8 cellular contexts compared by ENCODE assay signal in the genomic region with DNA sequence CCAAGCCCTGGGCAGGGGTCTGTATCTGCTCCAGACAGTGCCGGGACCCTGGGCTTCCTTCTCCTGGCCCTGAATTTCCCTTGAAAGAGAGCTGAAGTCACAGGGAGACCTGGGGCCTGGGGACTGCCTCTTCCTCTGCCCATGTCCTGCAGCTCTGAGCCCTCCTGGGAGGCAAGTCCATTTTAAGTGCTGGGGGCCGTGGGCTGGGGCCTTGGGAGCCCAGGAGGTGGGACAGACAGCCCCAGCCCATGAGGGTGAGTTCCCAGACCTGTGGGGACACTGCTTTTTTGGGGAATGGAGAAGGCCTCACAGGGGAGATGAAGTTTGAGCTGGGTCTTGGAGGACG. TPM values are rescaled to one million over a fixed set of nuclear protein-coding genes. Genes with fewer than 3 reads are reported as not detected.
DNase-seq lines count a peak whose midpoint lies in the region; ATAC-seq and TF ChIP-seq lines count a peak whose summit lies in the region.

No MANE protein-coding gene starts in this region.

- H3K27ac ChIP-seq in cardiac muscle cell: peak overlapping the region; percentile 88
- H3K27ac ChIP-seq in caudate nucleus (ENCODE audit: low read depth, low read length): peak overlapping the region; percentile 26
- H3K27ac ChIP-seq in vagina: peak overlapping the region; percentile 76

- H3K36me3 ChIP-seq in cardiac muscle cell (no peaks in the 10 kb centered on the region), vagina (no peaks in the 10 kb centered on the region)

- H3K4me1 ChIP-seq in cardiac muscle cell (ENCODE audit: low read depth): no peaks in the 10 kb centered on the region
- H3K4me1 ChIP-seq in vagina: peaks cover 22% of the 10 kb centered on the region

- intact Hi-C loops in cardiac septum (cut with DNase I) (no loop called here), vagina (cut with DNase I) (no loop called here)

- no peaks in the 10 kb centered on the region for H3K36me3 Mint-ChIP-seq in naive B cell
- no peaks in the 10 kb centered on the region for H3K36me3 Mint-ChIP-seq in glutamatergic neuron (ENCODE audit: unreplicated experiment)

- TF ChIP-seq CTCF in cardiac muscle cell (IDR thresholded peaks at IDR 0.05; ENCODE audit: low read depth, low read length): no peak
- TF ChIP-seq CTCF in vagina (IDR thresholded peaks at IDR 0.05): no peak
- no peak for TF ChIP-seq CTCF in glutamatergic neuron (IDR thresholded peaks at IDR 0.05; ENCODE audit: partially characterized antibody, unreplicated experiment)

- H3K27me3 Mint-ChIP-seq in naive B cell: no peaks in the 10 kb centered on the region
- no peaks in the 10 kb centered on the region for H3K27me3 Mint-ChIP-seq in glutamatergic neuron (ENCODE audit: unreplicated experiment)

- H3K9me3 ChIP-seq in cardiac muscle cell (ENCODE audit: low read depth): no peaks in the 10 kb centered on the region
- H3K9me3 ChIP-seq in vagina: no peaks in the 10 kb centered on the region

- no peak for TF ChIP-seq POLR2A in vagina (IDR thresholded peaks at IDR 0.05)

- peaks cover 30 to 47% (median 35%) of the 10 kb centered on the region in 3 donors for H3K4me1 Mint-ChIP-seq in naive B cell
- no peaks in the 10 kb centered on the region for H3K4me1 Mint-ChIP-seq in glutamatergic neuron (ENCODE audit: low read depth, unreplicated experiment)

- H3K9me3 Mint-ChIP-seq in naive B cell (peaks cover 0 to 2% (median 0%) of the 10 kb centered on the region in 7 donors), glutamatergic neuron (ENCODE audit: unreplicated experiment) (no peaks in the 10 kb centered on the region)

- DNase-seq in cardiac muscle cell (ENCODE audit: low read depth in 1 of 2, low spot score in 1 of 2) (no peak), cardiac septum (ENCODE audit: low spot score) (no peak), caudate nucleus (lab: John Stamatoyannopoulos, UW) (no peak), naive B cell (no peak), vagina (ENCODE audit: extremely low spot score in 2 of 2) (no peak), glutamatergic neuron (no peak), middle frontal gyrus (ENCODE audit: extremely low spot score, low spot score) (no peak)

- ATAC-seq in naive B cell (ENCODE audit: low read depth in 2 of 2) (no peak), GM18520 (IDR thresholded peaks at IDR 0.05; ENCODE audit: unreplicated experiment) (no peak)

- H3K27me3 ChIP-seq in cardiac muscle cell (no peaks in the 10 kb centered on the region), vagina (no peaks in the 10 kb centered on the region)

- H3K4me3 ChIP-seq in cardiac muscle cell (no peak overlapping the region), vagina (no peak overlapping the region)

- H3K4me3 Mint-ChIP-seq in naive B cell (peak overlapping the region in 5 of 8 donors; percentile 3 to 53 (median 17)), glutamatergic neuron (ENCODE audit: unreplicated experiment) (no peak overlapping the region)

- H3K27ac Mint-ChIP-seq in naive B cell: peak overlapping the region; percentile 47 to 93 (median 75)
- H3K27ac Mint-ChIP-seq in glutamatergic neuron (ENCODE audit: unreplicated experiment): no peak overlapping the region

RNA-seq across cellular contexts. Expression of a gene that starts 4.8 kb away (rescaled TPM):
- total RNA-seq in cardiac muscle cell (not detected in 2 replicates), cardiac septum (0.13 TPM), vagina (not detected), glutamatergic neuron (ENCODE audit: unreplicated experiment) (not detected)
- polyA plus RNA-seq in cardiac muscle cell (not detected in 2 replicates), naive B cell (ENCODE audit: low read depth in 6 of 6) (1 to 10 TPM in 4 of 6 donors, under 1 TPM in 1, not detected in 1; 0.93 to 5.5 (median 1.9) TPM)

RNA-seq across cellular contexts. Expression of a gene that starts 44.8 kb away (rescaled TPM):
- total RNA-seq in cardiac muscle cell (1.6 and 5.2 TPM in 2 replicates), cardiac septum (1.4 TPM), vagina (9.1 TPM), glutamatergic neuron (ENCODE audit: unreplicated experiment) (2.5 TPM)
- polyA plus RNA-seq in cardiac muscle cell (0.38 and 1.4 TPM in 2 replicates), naive B cell (ENCODE audit: low read depth in 6 of 6) (under 1 TPM in 3 of 6 donors, not detected in 3; 0.16 to 0.52 (median 0.19) TPM)

Comparison
In these comparisons a context has a peak if more than half of its experiments do, and no peak if none do; other contexts are left out.
1. H3K27ac ChIP-seq: peak in every context shown above with its lines; median percentile 88 in cardiac muscle cell; 76 in vagina; 26 in caudate nucleus.